1 cellular context compared by ENCODE assay signal in genomic region chr3:4804161-4805058, GRCh38.
TF ChIP-seq lines count a peak whose summit lies in the region.

No MANE protein-coding gene starts in this region.

TF ChIP-seq in K562, 482 proteins besides CTCF, POLR2A, EP300 and RAD21 (continued from another document and continues in another):
- TF ChIP-seq TSHZ1 (CRISPR knock-in tag; IDR thresholded peaks at IDR 0.05) (no peak), IRF2 (CRISPR knock-in tag; IDR thresholded peaks at IDR 0.05) (no peak), TAF9B (IDR thresholded peaks at IDR 0.05; ENCODE audit: partially characterized antibody) (no peak), ZBTB7A (IDR thresholded peaks at IDR 0.05; ENCODE audit: borderline replicate concordance, control insufficient read depth, low read depth, low read length) (no peak), ZNF212 (CRISPR knock-in tag; IDR thresholded peaks at IDR 0.05) (no peak), ZEB2 (IDR thresholded peaks at IDR 0.05) (peak; percentile 32; the same call in 1 of the 2 replicates), POLR2H (tag; IDR thresholded peaks at IDR 0.05; ENCODE audit: low read depth) (no peak), TAF15 (IDR thresholded peaks at IDR 0.05; ENCODE audit: low read depth, low read length) (no peak), GTF2F1 (IDR thresholded peaks at IDR 0.05; ENCODE audit: low read depth, low read length) (no peak), E4F1 (CRISPR knock-in tag; IDR thresholded peaks at IDR 0.05; ENCODE audit: borderline replicate concordance) (no peak), ZFP30 (CRISPR knock-in tag; IDR thresholded peaks at IDR 0.05; ENCODE audit: borderline replicate concordance) (no peak), HMG20A (CRISPR knock-in tag; conservative IDR thresholded peaks at IDR 0.05) (no peak), COPS2 (conservative IDR thresholded peaks at IDR 0.05) (no peak), ZNF407 (IDR thresholded peaks at IDR 0.05; ENCODE audit: low read depth) (no peak), ILF3 (IDR thresholded peaks at IDR 0.05; ENCODE audit: borderline replicate concordance) (no peak), MBD1 (CRISPR knock-in tag; IDR thresholded peaks at IDR 0.05) (no peak), TSC22D4 (tag; IDR thresholded peaks at IDR 0.05) (no peak), ZNF274 (IDR thresholded peaks at IDR 0.05; ENCODE audit: borderline replicate concordance, low read depth, low read length) (no peak), DEAF1 (CRISPR knock-in tag; IDR thresholded peaks at IDR 0.05) (0 out of 2 replicates have a peak, but pooled peaks have one; percentile 17), USF2 (CRISPR knock-in tag; IDR thresholded peaks at IDR 0.05) (no peak), SLC30A9 (CRISPR knock-in tag; IDR thresholded peaks at IDR 0.05) (no peak), HEY1 (CRISPR knock-in tag; IDR thresholded peaks at IDR 0.05; ENCODE audit: borderline replicate concordance) (no peak), LEF1 (IDR thresholded peaks at IDR 0.05) (no peak), ZNF518B (CRISPR knock-in tag; IDR thresholded peaks at IDR 0.05) (no peak), C11orf30 (IDR thresholded peaks at IDR 0.05; ENCODE audit: low read depth) (no peak), DNMT1 (IDR thresholded peaks at IDR 0.05) (no peak), MLLT1 (IDR thresholded peaks at IDR 0.05) (no peak), JUND (IDR thresholded peaks at IDR 0.05; ENCODE audit: borderline replicate concordance, low read depth, low read length) (peak; percentile 25; the same call in 1 of the 2 replicates), JUND (tag; IDR thresholded peaks at IDR 0.05; ENCODE audit: borderline replicate concordance, low read depth, low read length) (no peak)
